26 cellular contexts compared by ENCODE assay signal in the genomic region with DNA sequence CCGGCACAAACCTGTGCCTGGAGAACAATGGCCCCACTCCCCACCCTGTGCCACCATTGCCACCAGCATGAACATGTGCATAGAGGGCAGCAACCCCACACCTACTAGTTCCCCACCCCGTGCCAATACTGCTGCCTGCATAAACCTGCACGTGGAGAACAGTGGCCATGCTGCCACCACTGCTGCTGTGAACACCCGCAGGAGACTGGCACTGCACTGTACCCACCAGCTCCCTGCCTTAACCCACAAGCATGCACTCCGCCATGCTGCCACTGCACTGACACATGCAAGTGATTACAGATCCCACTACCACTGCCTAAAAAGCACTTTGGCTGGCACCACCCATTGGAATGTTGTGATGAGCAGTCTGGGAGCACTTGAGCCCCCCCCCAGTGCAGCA.
DNase-seq lines count a peak whose midpoint lies in the region; ATAC-seq, FAIRE-seq and TF ChIP-seq lines count a peak whose summit lies in the region.
"Had no signal": no experiment of that assay in that cellular context is flagged by ENCODE, and none has a peak within 500 bp of the region (broad histone marks: within the 10 kb centered on the region; RNA-seq: fewer than 3 reads in every experiment).

No MANE protein-coding gene starts in this region.

- H2BK12ac ChIP-seq in neuronal stem cell (ENCODE audit: low read length) = no peak overlapping the region

- H3K4me1 Mint-ChIP-seq in chondrocyte (ENCODE audit: low read depth) = no peaks in the 10 kb centered on the region
- no peaks in the 10 kb centered on the region for H3K4me1 Mint-ChIP-seq in stimulated activated effector memory CD8-positive, alpha-beta T cell treated with anti-CD3 and anti-CD28 coated beads, Interleukin-12 subunit alpha, Interleukin-12 subunit beta, amount 100 ng/mL, for 72 hours
- H3K4me1 Mint-ChIP-seq: CD4-positive, alpha-beta memory T cell; H9 had no signal

- TF ChIP-seq POLR2A in heart left ventricle (IDR thresholded peaks at IDR 0.05) (no peak), thyroid gland (IDR thresholded peaks at IDR 0.05) (no peak), H54 (IDR thresholded peaks at IDR 0.05; ENCODE audit: low read depth, low read length) (no peak)

- no peaks in the 10 kb centered on the region for H3K79me1 ChIP-seq in neuronal stem cell (ENCODE audit: low read depth, low read length)

- 85 to 95% (median 94%) methylated on average over 4 to 5 of the region's 5 CpGs for WGBS in heart left ventricle, 4 donors
- WGBS in neuronal stem cell (ENCODE audit: extremely low coverage in 2 of 2, insufficient read length in 2 of 2, insufficient replicate concordance in 1 of 2), 2 donors = no CpG with 5 or more reads among the region's 5 CpGs
- 90 to 100% methylated on average over 5 of the region's 5 CpGs for WGBS in thyroid gland, 2 donors

- peaks cover 6% of the 10 kb centered on the region for H3K9me3 Mint-ChIP-seq in chondrocyte (ENCODE audit: low read depth)
- peaks cover 16% of the 10 kb centered on the region for H3K9me3 Mint-ChIP-seq in stimulated activated effector memory CD8-positive, alpha-beta T cell treated with anti-CD3 and anti-CD28 coated beads, Interleukin-12 subunit alpha, Interleukin-12 subunit beta, amount 100 ng/mL, for 72 hours

- peak overlapping the region; percentile 2 for H3K9ac ChIP-seq in neuronal stem cell (ENCODE audit: low read depth, low read length, poor library complexity)
- H3K9ac ChIP-seq: BLaER1 treated with 17β-estradiol and CSF1 and Interleukin-3, amounts not matched to agents 10 nM and 100 nM; GM23248 had no signal

- H3K27me3 Mint-ChIP-seq in chondrocyte (ENCODE audit: low read depth) = no peaks in the 10 kb centered on the region

- H4K8ac ChIP-seq in neuronal stem cell (ENCODE audit: low read depth, low read length) = no peak overlapping the region

- H3K27me3 ChIP-seq in heart left ventricle (no peaks in the 10 kb centered on the region), neuronal stem cell (ENCODE audit: control insufficient read depth in 3 of 3, insufficient read depth in 3 of 3, low read depth in 1 of 3, low read length in 3 of 3) (no peaks in the 10 kb centered on the region), thyroid gland (no peaks in the 10 kb centered on the region)
- H3K27me3 ChIP-seq: BE2C; BLaER1 treated with 17β-estradiol and CSF1 and Interleukin-3, amounts not matched to agents 10 nM and 100 nM had no signal

- peak overlapping the region; percentile 55 for H3K18ac ChIP-seq in neuronal stem cell (ENCODE audit: low read length)

- H4K91ac ChIP-seq in neuronal stem cell (ENCODE audit: low read depth, low read length, poor library complexity) = peak overlapping the region; percentile 33

- intact Hi-C loops in cardiac septum (cut with DNase I) (no loop called here), heart left ventricle (cut with DNase I) (no loop called here), thyroid gland (cut with DNase I) (no loop called here)

- H3K36me3 ChIP-seq in heart left ventricle = no peaks in the 10 kb centered on the region
- no peaks in the 10 kb centered on the region for H3K36me3 ChIP-seq in neuronal stem cell (replicated peaks in 1 of 2; ENCODE audit: control insufficient read depth in 2 of 2, insufficient read depth in 2 of 2, low read length in 2 of 2)
- H3K36me3 ChIP-seq in thyroid gland = no peaks in the 10 kb centered on the region
- H3K36me3 ChIP-seq: BE2C; BLaER1 treated with 17β-estradiol and CSF1 and Interleukin-3, amounts not matched to agents 10 nM and 100 nM had no signal

- no peak overlapping the region for H3K4me3 Mint-ChIP-seq in chondrocyte (ENCODE audit: unreplicated experiment)
- no peak overlapping the region for H3K4me3 Mint-ChIP-seq in stimulated activated effector memory CD8-positive, alpha-beta T cell treated with anti-CD3 and anti-CD28 coated beads, Interleukin-12 subunit alpha, Interleukin-12 subunit beta, amount 100 ng/mL, for 72 hours
- H3K4me3 Mint-ChIP-seq: CD4-positive, alpha-beta memory T cell; H9 had no signal

- H2BK120ac ChIP-seq in neuronal stem cell (ENCODE audit: low read depth, low read length) = no peak overlapping the region

- H3K27ac ChIP-seq in heart left ventricle = no peak overlapping the region
- no peak overlapping the region for H3K27ac ChIP-seq in neuronal stem cell (replicated peaks; ENCODE audit: low read length)
- H3K27ac ChIP-seq in thyroid gland = no peak overlapping the region
- H3K27ac ChIP-seq: A549; BLaER1 treated with 17β-estradiol and CSF1 and Interleukin-3, amounts not matched to agents 10 nM and 100 nM; GM23248 had no signal

- peak overlapping the region; percentile 53 for H2AK5ac ChIP-seq in neuronal stem cell (ENCODE audit: low read depth, low read length)

- DNase-seq in cardiac septum (ENCODE audit: low spot score) = peak; percentile 39
- DNase-seq in heart left ventricle = no peak
- DNase-seq in chondrocyte (ENCODE audit: low spot score) = peak; percentile 77
- DNase-seq in neuronal stem cell (ENCODE audit: low spot score) = no peak
- DNase-seq in stimulated activated effector memory CD8-positive, alpha-beta T cell treated with anti-CD3 and anti-CD28 coated beads, Interleukin-12 subunit alpha, Interleukin-12 subunit beta, amount 100 ng/mL, for 72 hours (ENCODE audit: low spot score in 2 of 2) = no peak
- no peak for DNase-seq in thyroid gland
- no peak for DNase-seq in H54 (ENCODE audit: insufficient read length, low spot score)
- DNase-seq in NCI-H1417 treated with DMSO at 0.1 percent for 48 hours (lab: John Stamatoyannopoulos, UW) = no peak
- DNase-seq: 8988T; ACHN; AML-193; BE2C; Calu3; CD4-positive, alpha-beta memory T cell; COR-L47; DMS53; DMS79 treated with DMSO at 0.1 percent for 48 hours; GF-D8; GM23248; H9 had no signal

- H3K23ac ChIP-seq in neuronal stem cell (ENCODE audit: low read depth, low read length, poor library complexity) = peak overlapping the region; percentile 83

- TF ChIP-seq CTCF in heart left ventricle (IDR thresholded peaks at IDR 0.05) = no peak
- no peak for TF ChIP-seq CTCF in chondrocyte (IDR thresholded peaks at IDR 0.05)
- TF ChIP-seq CTCF in thyroid gland (IDR thresholded peaks at IDR 0.05) = no peak

- no peaks in the 10 kb centered on the region for H3K36me3 Mint-ChIP-seq in chondrocyte (ENCODE audit: low read depth)
- H3K36me3 Mint-ChIP-seq in stimulated activated effector memory CD8-positive, alpha-beta T cell treated with anti-CD3 and anti-CD28 coated beads, Interleukin-12 subunit alpha, Interleukin-12 subunit beta, amount 100 ng/mL, for 72 hours = no peaks in the 10 kb centered on the region
- H3K36me3 Mint-ChIP-seq: CD4-positive, alpha-beta memory T cell had no signal

- H3K9me3 ChIP-seq in heart left ventricle = no peaks in the 10 kb centered on the region
- no peaks in the 10 kb centered on the region for H3K9me3 ChIP-seq in neuronal stem cell (replicated peaks in 1 of 2; ENCODE audit: control insufficient read depth in 2 of 2, insufficient read depth in 1 of 2, low read depth in 1 of 2, low read length in 2 of 2)
- H3K9me3 ChIP-seq in thyroid gland = no peaks in the 10 kb centered on the region
- H3K9me3 ChIP-seq: A549, BE2C had no signal

- no peak for FAIRE-seq in H54 (lab: Jason Lieb, UNC)
- FAIRE-seq: A549, GM12892, GM19239, H1 had no signal

- H3K4me3 ChIP-seq in heart left ventricle = no peak overlapping the region
- no peak overlapping the region for H3K4me3 ChIP-seq in neuronal stem cell (ENCODE audit: low read length in 2 of 2)
- H3K4me3 ChIP-seq in thyroid gland (replicated peaks in 1 of 3) = no peak overlapping the region
- H3K4me3 ChIP-seq: A549; BLaER1 treated with 17β-estradiol and CSF1 and Interleukin-3, amounts not matched to agents 10 nM and 100 nM; GM23248 had no signal

- no peak overlapping the region for H2AFZ ChIP-seq in neuronal stem cell (ENCODE audit: low read length)
- H2AFZ ChIP-seq: GM23248 had no signal

- H2BK5ac ChIP-seq in neuronal stem cell (ENCODE audit: low read length) = no peak overlapping the region

- H3K14ac ChIP-seq in neuronal stem cell (ENCODE audit: low read length) = no peak overlapping the region

- no peak overlapping the region for H3K4ac ChIP-seq in neuronal stem cell (ENCODE audit: low read length)

- H3K4me2 ChIP-seq in neuronal stem cell (ENCODE audit: insufficient read depth, low read length, poor library complexity, severe bottlenecking) = no peak overlapping the region
- H3K4me2 ChIP-seq: A549; BLaER1 treated with 17β-estradiol and CSF1 and Interleukin-3, amounts not matched to agents 10 nM and 100 nM had no signal

- no peak for ATAC-seq in heart left ventricle
- ATAC-seq in stimulated activated effector memory CD8-positive, alpha-beta T cell treated with anti-CD3 and anti-CD28 coated beads, Interleukin-12 subunit alpha, Interleukin-12 subunit beta, amount 100 ng/mL, for 72 hours = peak; percentile 11
- ATAC-seq: A549, HCT116 had no signal

- H3K27ac Mint-ChIP-seq in chondrocyte (ENCODE audit: unreplicated experiment) = no peak overlapping the region
- no peak overlapping the region for H3K27ac Mint-ChIP-seq in stimulated activated effector memory CD8-positive, alpha-beta T cell treated with anti-CD3 and anti-CD28 coated beads, Interleukin-12 subunit alpha, Interleukin-12 subunit beta, amount 100 ng/mL, for 72 hours
- H3K27ac Mint-ChIP-seq: CD4-positive, alpha-beta memory T cell; H9 had no signal

- peak overlapping the region; percentile 90 for H2BK15ac ChIP-seq in neuronal stem cell (ENCODE audit: low read length)

- H3K4me1 ChIP-seq in heart left ventricle (no peaks in the 10 kb centered on the region), neuronal stem cell (ENCODE audit: control insufficient read depth in 2 of 2, insufficient read depth in 1 of 2, low read depth in 1 of 2, low read length in 2 of 2) (no peaks in the 10 kb centered on the region), thyroid gland (no peaks in the 10 kb centered on the region)
- H3K4me1 ChIP-seq: A549 had no signal

Comparison
In these comparisons a context has a peak if more than half of its experiments do, and no peak if none do; other contexts are left out.
1. DNase-seq: peak in cardiac septum (single experiment) and chondrocyte (single experiment); none in heart left ventricle (0 of 5), neuronal stem cell (single experiment), stimulated activated effector memory CD8-positive, alpha-beta T cell treated with anti-CD3 and anti-CD28 coated beads, Interleukin-12 subunit alpha, Interleukin-12 subunit beta, amount 100 ng/mL, for 72 hours (0 of 2), thyroid gland (0 of 2), H54 (single experiment) and NCI-H1417 treated with DMSO at 0.1 percent for 48 hours (single experiment).